27 cellular contexts compared by ENCODE assay signal in the genomic region with DNA sequence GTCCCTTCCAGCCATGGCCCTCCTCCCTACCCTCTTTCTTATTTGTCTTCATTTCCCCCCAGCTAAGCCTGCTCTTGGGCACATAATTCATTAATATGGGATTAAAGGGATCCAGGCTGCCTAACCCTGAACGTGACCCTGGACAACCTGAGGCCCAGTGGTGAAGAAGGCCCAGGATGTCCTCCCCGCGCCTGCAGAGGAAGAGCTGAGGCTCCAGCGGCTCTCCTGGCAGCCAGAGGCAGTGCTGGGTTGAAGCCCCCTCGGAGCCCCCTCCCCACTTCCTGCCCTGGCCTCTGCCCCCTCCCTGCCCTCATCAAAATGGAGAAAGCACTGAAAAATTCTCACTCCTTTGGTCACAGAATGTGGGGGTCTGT.
"Had no signal": no experiment of that assay in that cellular context is flagged by ENCODE, and none has a peak within 500 bp of the region (broad histone marks: within the 10 kb centered on the region; RNA-seq: fewer than 3 reads in every experiment).

No MANE protein-coding gene starts in this region.

- H3K4me3 Mint-ChIP-seq: activated naive CD4-positive, alpha-beta T cell treated with anti-CD3 and anti-CD28 coated beads, Interleukin-2, amount 10 ng/mL, durations not matched to agents 7 days and 5 days; nephron progenitor cell; stimulated activated naive B cell treated with anti-CD40 and anti-IgM and Interleukin-4, amounts not matched to agents 10 μg/mL and 1 μg/mL and 100 μg/mL, for 72 hours; T-helper 2 cell treated with Interferon-gamma antibody and Interleukin-4, amounts not matched to agents 5 μg/mL and 100 μg/mL, for 36 hours had no signal

- H3K36me3 Mint-ChIP-seq: activated naive CD4-positive, alpha-beta T cell treated with anti-CD3 and anti-CD28 coated beads, Interleukin-2, amount 10 ng/mL, durations not matched to agents 7 days and 5 days; activated naive CD8-positive, alpha-beta T cell treated with anti-CD3 and anti-CD28 coated beads, Interleukin-2, amount 10 ng/mL, durations not matched to agents 7 days and 5 days; stimulated activated naive B cell treated with anti-CD40 and anti-IgM and Interleukin-4, amounts not matched to agents 10 μg/mL and 1 μg/mL and 100 μg/mL, for 72 hours; T-cell had no signal

- ATAC-seq: effector memory CD8-positive, alpha-beta T cell; stimulated activated naive B cell treated with anti-CD40 and anti-IgM and Interleukin-4, amounts not matched to agents 10 μg/mL and 1 μg/mL and 100 μg/mL, for 72 hours; T-cell had no signal

- H3K27ac ChIP-seq: coronary artery, gastrocnemius medialis, parathyroid adenoma, right atrium auricular region, stomach, suprapubic skin, tibial artery had no signal

- H3K9me3 Mint-ChIP-seq: activated naive CD4-positive, alpha-beta T cell treated with anti-CD3 and anti-CD28 coated beads, Interleukin-2, amount 10 ng/mL, durations not matched to agents 7 days and 5 days; effector memory CD8-positive, alpha-beta T cell; nephron progenitor cell; T-helper 2 cell treated with Interferon-gamma antibody and Interleukin-4, amounts not matched to agents 5 μg/mL and 100 μg/mL, for 36 hours had no signal

- H3K27ac Mint-ChIP-seq: effector memory CD8-positive, alpha-beta T cell; nephron progenitor cell; stimulated activated naive B cell treated with anti-CD40 and anti-IgM and Interleukin-4, amounts not matched to agents 10 μg/mL and 1 μg/mL and 100 μg/mL, for 72 hours; T-cell; T-helper 2 cell treated with Interferon-gamma antibody and Interleukin-4, amounts not matched to agents 5 μg/mL and 100 μg/mL, for 36 hours had no signal

- DNase-seq: activated CD4-positive, alpha-beta T cell treated with anti-CD3 and anti-CD28 coated beads for 4 hours; activated CD4-positive, alpha-beta T cell treated with anti-CD3 and anti-CD28 coated beads, Interleukin-2, amount 50 U/mL, for 48 hours; activated CD4-positive, CD25-positive, alpha-beta regulatory T cell; activated CD8-positive, alpha-beta memory T cell treated with anti-CD3 and anti-CD28 coated beads for 24 hours; activated effector memory CD4-positive, alpha-beta T cell treated with anti-CD3 and anti-CD28 coated beads, Interleukin-2, amount 50 U/mL, for 16 hours; activated naive CD4-positive, alpha-beta T cell treated with anti-CD3 and anti-CD28 coated beads, Interleukin-2, amount 10 ng/mL, durations not matched to agents 7 days and 5 days; activated naive CD8-positive, alpha-beta T cell treated with anti-CD3 and anti-CD28 coated beads, Interleukin-2, amount 10 ng/mL, durations not matched to agents 7 days and 5 days; amniotic stem cell; cerebellar nuclear complex; effector memory CD8-positive, alpha-beta T cell; erythroblast; gastrocnemius medialis; glutamatergic neuron; left cardiac atrium; left ventricle myocardium superior; nephron progenitor cell; stimulated activated CD4-positive, alpha-beta T cell treated with anti-CD3 and anti-CD28 coated beads, Interleukin-15, amount 100 ng/mL, for 24 hours; stimulated activated CD4-positive, alpha-beta T cell treated with anti-CD3 and anti-CD28 coated beads, Interleukin-2, amount 100 ng/mL, for 24 hours; stimulated activated naive B cell treated with anti-CD40 and anti-IgM and Interleukin-4, amounts not matched to agents 10 μg/mL and 1 μg/mL and 100 μg/mL, for 72 hours; stomach; T-cell; tibial artery had no signal
